In the genomic region with DNA sequence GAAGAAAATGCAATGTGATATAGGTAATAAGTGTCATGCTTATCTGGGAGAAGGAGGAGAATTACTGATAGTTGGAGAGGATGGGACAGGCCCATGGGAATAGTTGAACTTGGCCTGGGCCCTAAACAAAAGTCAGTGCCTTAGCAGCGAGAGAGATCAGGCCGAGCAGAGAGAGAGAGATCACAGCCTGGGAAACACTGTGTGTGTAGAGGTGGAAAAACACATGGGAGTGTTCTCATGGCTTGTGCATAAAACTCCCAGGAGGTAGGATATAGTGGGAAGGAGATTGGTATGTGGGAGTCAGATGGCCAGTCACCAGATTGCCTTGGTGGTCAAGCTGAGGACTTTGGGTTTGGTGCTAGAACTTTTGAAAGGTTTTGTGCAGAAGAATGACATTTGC, we compare ENCODE assay signal across 1 cellular context.
TF ChIP-seq lines count a peak whose summit lies in the region.

No MANE protein-coding gene starts in this region.

TF ChIP-seq in IMR-90, 13 proteins besides CTCF, POLR2A, EP300 and RAD21 (continued from another document):
- no peak for TF ChIP-seq USF2 (IDR thresholded peaks at IDR 0.05; ENCODE audit: low read depth, low read length)
